In the genomic region with DNA sequence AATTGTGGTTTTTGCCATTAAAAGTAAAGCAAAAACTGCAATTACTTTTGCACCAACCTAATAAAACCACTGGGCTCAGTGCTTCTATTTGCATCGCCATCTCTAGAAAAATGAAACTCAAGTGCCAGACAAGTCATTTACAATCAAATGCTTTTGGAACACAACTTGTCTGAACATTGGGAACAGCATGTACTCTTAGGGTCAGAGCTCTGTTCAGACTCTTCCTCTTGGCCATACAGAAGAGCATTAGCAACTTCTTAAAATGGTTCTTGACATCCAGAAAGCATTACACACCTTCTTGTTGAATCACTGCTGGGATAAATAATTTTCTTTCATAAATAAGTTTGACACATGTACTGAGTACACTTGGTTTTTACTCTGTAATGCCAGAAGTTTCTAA, we compare ENCODE assay signal across 15 cellular contexts.
DNase-seq lines count a peak whose midpoint lies in the region; ATAC-seq and TF ChIP-seq lines count a peak whose summit lies in the region.
"Had no signal": no experiment of that assay in that cellular context is flagged by ENCODE, and none has a peak within 500 bp of the region (broad histone marks: within the 10 kb centered on the region; RNA-seq: fewer than 3 reads in every experiment).

No MANE protein-coding gene starts in this region.

- H3K36me3 ChIP-seq in ascending aorta (no peaks in the 10 kb centered on the region), ovary (no peaks in the 10 kb centered on the region), upper lobe of left lung (no peaks in the 10 kb centered on the region)
- H3K36me3 ChIP-seq: MG63, neural progenitor cell had no signal

- peak overlapping the region; percentile 71 to 88 for H3K27ac ChIP-seq in ascending aorta
- no peak overlapping the region for H3K27ac ChIP-seq in ovary
- H3K27ac ChIP-seq in upper lobe of left lung: peak overlapping the region in 2 of 4 donors; percentile 4
- H3K27ac ChIP-seq: neural progenitor cell had no signal

- TF ChIP-seq POLR2A in ovary (IDR thresholded peaks at IDR 0.05) (no peak), upper lobe of left lung (IDR thresholded peaks at IDR 0.05) (no peak)

- intact Hi-C loops in ascending aorta (cut with DNase I) (no loop called here), left cardiac atrium (cut with DNase I) (no loop called here), ovary (cut with DNase I) (no loop called here)

- H3K9me3 ChIP-seq in ascending aorta (no peaks in the 10 kb centered on the region), ovary (no peaks in the 10 kb centered on the region), upper lobe of left lung (no peaks in the 10 kb centered on the region)
- H3K9me3 ChIP-seq: MG63 had no signal

- DNase-seq in ascending aorta (ENCODE audit: low spot score in 2 of 2) (no peak), left cardiac atrium (no peak), ovary (no peak), upper lobe of left lung (no peak), NCI-H2107 treated with DMSO at 0.1 percent for 48 hours (lab: John Stamatoyannopoulos, UW; ENCODE audit: unreplicated experiment) (no peak), NCI-H2029 treated with DMSO at 0.1 percent for 48 hours (lab: John Stamatoyannopoulos, UW) (no peak), NCI-H2081 treated with DMSO at 0.1 percent for 48 hours (lab: John Stamatoyannopoulos, UW) (no peak)
- DNase-seq: activated CD8-positive, alpha-beta memory T cell treated with anti-CD3 and anti-CD28 coated beads, Interleukin-2, amount 10 ng/mL, durations not matched to agents 7 days and 5 days; amniotic stem cell; MG63; NCI-H187; NCI-H510A treated with DMSO at 0.1 percent for 48 hours; stimulated activated CD4-positive, alpha-beta T cell treated with anti-CD3 and anti-CD28 coated beads, Interleukin-1b, Interleukin-23, amount 100 ng/mL, for 48 hours had no signal

- TF ChIP-seq EP300 in ovary (IDR thresholded peaks at IDR 0.05) (peak; percentile 80), upper lobe of left lung (IDR thresholded peaks at IDR 0.05) (peak in 2 of 4 donors; percentile 47 to 70)

- H3K4me3 ChIP-seq in ascending aorta: no peak overlapping the region
- no peak overlapping the region for H3K4me3 ChIP-seq in ovary
- H3K4me3 ChIP-seq in upper lobe of left lung: no peak overlapping the region
- H3K4me3 ChIP-seq: MG63, neural progenitor cell had no signal

- peaks cover 0 to 22% of the 10 kb centered on the region in 2 donors for H3K4me1 ChIP-seq in ascending aorta
- peaks cover 6% of the 10 kb centered on the region for H3K4me1 ChIP-seq in ovary (ENCODE audit: insufficient read depth)
- H3K4me1 ChIP-seq in upper lobe of left lung: peaks cover 0 to 5% (median 4%) of the 10 kb centered on the region in 4 donors

- ATAC-seq in left cardiac atrium (peak; percentile 47 to 62), upper lobe of left lung (ENCODE audit: low FRiP score in 2 of 2) (peak; percentile 37 to 84)
- ATAC-seq: activated CD4-positive, CD25-positive, alpha-beta regulatory T cell treated with anti-CD3 and anti-CD28 coated beads, Interleukin-2, amount 50 U/mL, for 24 hours; activated CD8-positive, alpha-beta memory T cell treated with anti-CD3 and anti-CD28 coated beads, Interleukin-2, amount 10 ng/mL, durations not matched to agents 7 days and 5 days had no signal

- 38 to 71% (median 50%) methylated on average over 1 of the region's 1 CpG for WGBS in ovary, 3 donors
- 78 to 83% methylated on average over 1 of the region's 1 CpG for WGBS in upper lobe of left lung, 2 donors

- no peak for TF ChIP-seq CTCF in ascending aorta (IDR thresholded peaks at IDR 0.05)
- no peak for TF ChIP-seq CTCF in ovary (IDR thresholded peaks at IDR 0.05)
- no peak for TF ChIP-seq CTCF in upper lobe of left lung (IDR thresholded peaks at IDR 0.05)

- H3K27me3 ChIP-seq in ascending aorta: no peaks in the 10 kb centered on the region
- no peaks in the 10 kb centered on the region for H3K27me3 ChIP-seq in ovary
- H3K27me3 ChIP-seq in upper lobe of left lung: no peaks in the 10 kb centered on the region
- H3K27me3 ChIP-seq: MG63, neural progenitor cell had no signal

Comparison
In these comparisons a context has a peak if more than half of its experiments do, and no peak if none do; other contexts are left out.
1. H3K27ac ChIP-seq: peak in ascending aorta (2 of 2); none in ovary (0 of 2).